In genomic region chr9:36136277-36136893, GRCh38 we compare ENCODE assay signal across 8 cellular contexts. TPM values are rescaled to one million over a fixed set of nuclear protein-coding genes. Genes with fewer than 3 reads are reported as not detected.
DNase-seq lines count a peak whose midpoint lies in the region; ATAC-seq and TF ChIP-seq lines count a peak whose summit lies in the region.

Gene GLIPR2 (plus strand): TSS chr9:36136733. CDS start chr9:36136779, 46 bp downstream.

- peak; percentile 98 for ATAC-seq in GM18498 (IDR thresholded peaks at IDR 0.05; ENCODE audit: unreplicated experiment)
- ATAC-seq in HG02884 (IDR thresholded peaks at IDR 0.05; ENCODE audit: unreplicated experiment): peak; percentile 91
- ATAC-seq in activated CD8-positive, alpha-beta T cell treated with anti-CD3 and anti-CD28 coated beads for 36 hours: peak; percentile 96

- H3K4me3 Mint-ChIP-seq in activated CD8-positive, alpha-beta T cell treated with anti-CD3 and anti-CD28 coated beads for 36 hours: peak within 1 kb of the TSS; percentile 85

- H3K36me3 Mint-ChIP-seq in activated CD8-positive, alpha-beta T cell treated with anti-CD3 and anti-CD28 coated beads for 36 hours (ENCODE audit: low read depth): no peaks in the 10 kb centered on the region

- no peaks in the 10 kb centered on the region for H3K27me3 Mint-ChIP-seq in activated CD8-positive, alpha-beta T cell treated with anti-CD3 and anti-CD28 coated beads for 36 hours

- POLR2A ChIA-PET in activated CD8-positive, alpha-beta T cell treated with anti-CD3 and anti-CD28 coated beads for 36 hours (lab: Charles Lee): interaction anchor here (1.0 to 5.3 kb wide), 7 partner anchors 10 to 34 kb away, joined by 3 to 25 read pairs (median 4); no protein-coding TSS in a partner anchor

- peak; percentile 27 for TF ChIP-seq CTCF in 22Rv1 (IDR thresholded peaks at IDR 0.05)
- TF ChIP-seq CTCF in activated CD8-positive, alpha-beta T cell treated with anti-CD3 and anti-CD28 coated beads for 36 hours (IDR thresholded peaks at IDR 0.05): peak; percentile 33

- H3K9me3 Mint-ChIP-seq in activated CD8-positive, alpha-beta T cell treated with anti-CD3 and anti-CD28 coated beads for 36 hours: no peaks in the 10 kb centered on the region

- CTCF ChIA-PET in activated CD8-positive, alpha-beta T cell treated with anti-CD3 and anti-CD28 coated beads for 36 hours (lab: Charles Lee): interaction anchor here (0.8 to 2.8 kb wide), 9 partner anchors 15 to 128 kb away, joined by 3 to 10 read pairs (median 4); no protein-coding TSS in a partner anchor

- H3K4me1 Mint-ChIP-seq in activated CD8-positive, alpha-beta T cell treated with anti-CD3 and anti-CD28 coated beads for 36 hours (ENCODE audit: low read depth): peaks cover 43% of the 10 kb centered on the region

- intact Hi-C loops in activated CD8-positive, alpha-beta T cell treated with anti-CD3 and anti-CD28 coated beads for 36 hours (cut with micrococcal nuclease): no loop called here

- H3K27ac Mint-ChIP-seq in activated CD8-positive, alpha-beta T cell treated with anti-CD3 and anti-CD28 coated beads for 36 hours: peak within 1 kb of the TSS; percentile 68

- peak; percentile 64 for DNase-seq in NCI-H2196 (lab: John Stamatoyannopoulos, UW; ENCODE audit: unreplicated experiment)
- DNase-seq in activated CD8-positive, alpha-beta T cell treated with anti-CD3 and anti-CD28 coated beads for 36 hours: peak; percentile 82
- DNase-seq in effector CD8-positive, alpha-beta T cell (lab: John Stamatoyannopoulos, UW): peak; percentile 62
- peak; percentile 81 for DNase-seq in medulla oblongata (ENCODE audit: extremely low spot score)
- peak; percentile 55 to 63 (median 62) for DNase-seq in stimulated activated CD4-positive, alpha-beta T cell treated with anti-CD3 and anti-CD28 coated beads, TNF-alpha, amount 100 ng/mL, for 4 hours (ENCODE audit: low read depth in 3 of 3)

- H3K27ac ChIP-seq in 22Rv1: no peak within 1 kb of the TSS

RNA-seq across cellular contexts. Expression of gene GLIPR2, which starts in this region (rescaled TPM):
- 10 to 100 TPM; 12.2 to 13.6 TPM for total RNA-seq in activated CD8-positive, alpha-beta T cell treated with anti-CD3 and anti-CD28 coated beads for 36 hours
